ENCODE assay signal across 1 cellular context in the genomic region with DNA sequence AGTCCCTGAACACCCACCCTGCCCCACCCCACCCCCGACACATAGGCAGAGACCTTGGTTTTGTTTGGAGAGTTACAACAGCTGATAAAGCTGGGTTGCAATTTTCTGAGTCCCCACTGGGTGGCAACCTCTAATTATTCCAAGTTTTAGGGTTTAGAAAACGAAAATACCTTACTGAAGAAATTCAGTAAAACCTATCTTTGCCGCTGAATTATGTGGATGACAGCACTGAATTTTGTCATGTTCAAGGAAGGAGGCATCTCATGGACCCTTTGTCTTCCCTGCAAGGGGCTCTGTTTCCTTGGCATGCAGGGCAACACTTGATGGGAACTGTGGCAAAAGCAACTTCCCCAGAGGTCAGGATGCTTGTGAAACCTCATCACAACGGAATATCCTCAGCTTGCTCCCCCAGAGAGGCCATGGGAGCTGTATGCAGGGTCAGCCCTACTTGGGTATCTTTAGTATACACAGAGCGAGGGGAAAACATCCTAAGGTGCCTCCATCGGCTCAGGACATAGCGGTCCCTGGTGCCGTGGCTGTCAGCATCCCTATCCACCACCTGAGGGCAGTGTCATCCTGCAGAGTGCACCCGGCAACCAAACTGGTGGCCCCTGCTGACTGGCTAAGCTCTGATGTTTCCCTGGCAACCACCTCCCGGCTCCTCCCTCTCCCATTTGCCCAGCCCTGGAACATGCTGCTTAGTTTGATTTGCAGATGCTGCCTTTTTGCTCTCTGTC.
TF ChIP-seq lines count a peak whose summit lies in the region.

No MANE protein-coding gene starts in this region.

TF ChIP-seq in SK-N-SH treated with all-trans-retinoic acid at 6 μM for 48 hours, 23 proteins besides CTCF, POLR2A, EP300 and RAD21 (continued from another document):
- TF ChIP-seq, protein P1, sequence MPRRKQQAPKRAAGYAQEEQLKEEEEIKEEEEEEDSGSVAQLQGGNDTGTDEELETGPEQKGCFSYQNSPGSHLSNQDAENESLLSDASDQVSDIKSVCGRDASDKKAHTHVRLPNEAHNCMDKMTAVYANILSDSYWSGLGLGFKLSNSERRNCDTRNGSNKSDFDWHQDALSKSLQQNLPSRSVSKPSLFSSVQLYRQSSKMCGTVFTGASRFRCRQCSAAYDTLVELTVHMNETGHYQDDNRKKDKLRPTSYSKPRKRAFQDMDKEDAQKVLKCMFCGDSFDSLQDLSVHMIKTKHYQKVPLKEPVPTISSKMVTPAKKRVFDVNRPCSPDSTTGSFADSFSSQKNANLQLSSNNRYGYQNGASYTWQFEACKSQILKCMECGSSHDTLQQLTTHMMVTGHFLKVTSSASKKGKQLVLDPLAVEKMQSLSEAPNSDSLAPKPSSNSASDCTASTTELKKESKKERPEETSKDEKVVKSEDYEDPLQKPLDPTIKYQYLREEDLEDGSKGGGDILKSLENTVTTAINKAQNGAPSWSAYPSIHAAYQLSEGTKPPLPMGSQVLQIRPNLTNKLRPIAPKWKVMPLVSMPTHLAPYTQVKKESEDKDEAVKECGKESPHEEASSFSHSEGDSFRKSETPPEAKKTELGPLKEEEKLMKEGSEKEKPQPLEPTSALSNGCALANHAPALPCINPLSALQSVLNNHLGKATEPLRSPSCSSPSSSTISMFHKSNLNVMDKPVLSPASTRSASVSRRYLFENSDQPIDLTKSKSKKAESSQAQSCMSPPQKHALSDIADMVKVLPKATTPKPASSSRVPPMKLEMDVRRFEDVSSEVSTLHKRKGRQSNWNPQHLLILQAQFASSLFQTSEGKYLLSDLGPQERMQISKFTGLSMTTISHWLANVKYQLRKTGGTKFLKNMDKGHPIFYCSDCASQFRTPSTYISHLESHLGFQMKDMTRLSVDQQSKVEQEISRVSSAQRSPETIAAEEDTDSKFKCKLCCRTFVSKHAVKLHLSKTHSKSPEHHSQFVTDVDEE (CRISPR knock-in tag; IDR thresholded peaks at IDR 0.05): no peak
- TF ChIP-seq ISL1 (CRISPR knock-in tag; IDR thresholded peaks at IDR 0.05): no peak
- no peak for TF ChIP-seq TOX (CRISPR knock-in tag; IDR thresholded peaks at IDR 0.05; ENCODE audit: borderline replicate concordance)
- TF ChIP-seq ZNF8 (CRISPR knock-in tag; IDR thresholded peaks at IDR 0.05): no peak
- no peak for TF ChIP-seq CSDC2 (CRISPR knock-in tag; IDR thresholded peaks at IDR 0.05)
- no peak for TF ChIP-seq OSR1 (CRISPR knock-in tag; IDR thresholded peaks at IDR 0.05)
- no peak for TF ChIP-seq ZNF565 (CRISPR knock-in tag; conservative IDR thresholded peaks at IDR 0.05; ENCODE audit: low read depth)
- no peak for TF ChIP-seq BACH2 (CRISPR knock-in tag; IDR thresholded peaks at IDR 0.05; ENCODE audit: borderline replicate concordance)
- TF ChIP-seq ZNF70 (CRISPR knock-in tag; IDR thresholded peaks at IDR 0.05): no peak
- TF ChIP-seq CSRNP3 (CRISPR knock-in tag; IDR thresholded peaks at IDR 0.05): no peak
- TF ChIP-seq RARB (CRISPR knock-in tag; IDR thresholded peaks at IDR 0.05): no peak
- no peak for TF ChIP-seq PPARA (CRISPR knock-in tag; IDR thresholded peaks at IDR 0.05; ENCODE audit: borderline replicate concordance)
- no peak for TF ChIP-seq ARNTL (CRISPR knock-in tag; IDR thresholded peaks at IDR 0.05; ENCODE audit: borderline replicate concordance, low read depth)
